In genomic region chr12:2575245-2575644, GRCh38 we compare ENCODE assay signal across 27 cellular contexts.
"Had no signal": no experiment of that assay in that cellular context is flagged by ENCODE, and none has a peak within 500 bp of the region (broad histone marks: within the 10 kb centered on the region; RNA-seq: fewer than 3 reads in every experiment).

No MANE protein-coding gene starts in this region.

- H3K9me3 ChIP-seq: colonic mucosa, esophagus squamous epithelium, left ventricle myocardium inferior, lower lobe of right lung, mucosa of descending colon, prostate gland, right atrium auricular region, testis, tibial artery had no signal

- H3K27me3 ChIP-seq: colonic mucosa, esophagus squamous epithelium, right atrium auricular region, testis, tibial artery had no signal

- DNase-seq: colonic mucosa; effector CD8-positive, alpha-beta T cell; esophagus squamous epithelium; foreskin melanocyte; hypothalamus; immature natural killer cell; islet precursor cell; kidney glomerular epithelial cell; left colon; left ventricle myocardium inferior; lower lobe of right lung; mucosa of descending colon; naive B cell; stimulated activated CD4-positive, alpha-beta T cell treated with anti-CD3 and anti-CD28 coated beads, Interleukin-2, amount 100 ng/mL, for 24 hours; stimulated activated CD4-positive, alpha-beta T cell treated with anti-CD3 and anti-CD28 coated beads, Interleukin-4, amount 100 ng/mL, for 24 hours; stimulated activated naive CD4-positive, alpha-beta T cell treated with Interleukin-2 at 50 U/mL for 16 hours; testis had no signal

- ATAC-seq: left colon; lower lobe of right lung; mucosa of descending colon; natural killer cell treated with Interleukin-12 subunit alpha and Interleukin-12 subunit beta and Interleukin-15 and Interleukin-18, amount 100 ng/mL, for 72 hours; sciatic nerve; stimulated activated effector memory CD8-positive, alpha-beta T cell treated with anti-CD3 and anti-CD28 coated beads, Interleukin-12 subunit alpha, Interleukin-12 subunit beta, amount 100 ng/mL, for 72 hours had no signal

- H3K27ac Mint-ChIP-seq: dendritic cell treated with granulocyte-macrophage colony-stimulating factor and Interleukin-4, amounts not matched to agents 40 ng/mL and 50 ng/mL, for 4 days; immature natural killer cell; naive B cell; natural killer cell treated with Interleukin-12 subunit alpha and Interleukin-12 subunit beta and Interleukin-15 and Interleukin-18, amount 100 ng/mL, for 72 hours; stimulated activated effector memory CD8-positive, alpha-beta T cell treated with anti-CD3 and anti-CD28 coated beads, Interleukin-12 subunit alpha, Interleukin-12 subunit beta, amount 100 ng/mL, for 72 hours; type B pancreatic cell had no signal

- H3K9me3 Mint-ChIP-seq: immature natural killer cell; natural killer cell treated with Interleukin-12 subunit alpha and Interleukin-12 subunit beta and Interleukin-15 and Interleukin-18, amount 100 ng/mL, for 72 hours; neural crest cell; stimulated activated effector memory CD8-positive, alpha-beta T cell treated with anti-CD3 and anti-CD28 coated beads, Interleukin-12 subunit alpha, Interleukin-12 subunit beta, amount 100 ng/mL, for 72 hours; type B pancreatic cell had no signal

- H3K4me1 ChIP-seq: colonic mucosa, esophagus squamous epithelium, left ventricle myocardium inferior, lower lobe of right lung, parathyroid adenoma, prostate gland, right atrium auricular region, testis, tibial artery had no signal

- H3K4me3 ChIP-seq: colonic mucosa, esophagus squamous epithelium, left ventricle myocardium inferior, lower lobe of right lung, mucosa of descending colon, prostate gland, right atrium auricular region, testis, tibial artery had no signal

- H3K36me3 Mint-ChIP-seq: immature natural killer cell; naive B cell; natural killer cell treated with Interleukin-12 subunit alpha and Interleukin-12 subunit beta and Interleukin-15 and Interleukin-18, amount 100 ng/mL, for 72 hours; stimulated activated effector memory CD8-positive, alpha-beta T cell treated with anti-CD3 and anti-CD28 coated beads, Interleukin-12 subunit alpha, Interleukin-12 subunit beta, amount 100 ng/mL, for 72 hours had no signal

- H3K9ac ChIP-seq: parathyroid adenoma had no signal

- H3K36me3 ChIP-seq: colonic mucosa, esophagus squamous epithelium, lower lobe of right lung, prostate gland had no signal

- H3K4me3 Mint-ChIP-seq: dendritic cell treated with granulocyte-macrophage colony-stimulating factor and Interleukin-4, amounts not matched to agents 40 ng/mL and 50 ng/mL, for 4 days; immature natural killer cell; naive B cell; natural killer cell treated with Interleukin-12 subunit alpha and Interleukin-12 subunit beta and Interleukin-15 and Interleukin-18, amount 100 ng/mL, for 72 hours; neural crest cell; stimulated activated effector memory CD8-positive, alpha-beta T cell treated with anti-CD3 and anti-CD28 coated beads, Interleukin-12 subunit alpha, Interleukin-12 subunit beta, amount 100 ng/mL, for 72 hours; type B pancreatic cell had no signal

- H3K4me1 Mint-ChIP-seq: immature natural killer cell; neural crest cell; stimulated activated effector memory CD8-positive, alpha-beta T cell treated with anti-CD3 and anti-CD28 coated beads, Interleukin-12 subunit alpha, Interleukin-12 subunit beta, amount 100 ng/mL, for 72 hours had no signal

- H3K27ac ChIP-seq: colonic mucosa, esophagus squamous epithelium, left ventricle myocardium inferior, lower lobe of right lung, parathyroid adenoma, prostate gland, right atrium auricular region, testis, tibial artery had no signal
